In the genomic region with DNA sequence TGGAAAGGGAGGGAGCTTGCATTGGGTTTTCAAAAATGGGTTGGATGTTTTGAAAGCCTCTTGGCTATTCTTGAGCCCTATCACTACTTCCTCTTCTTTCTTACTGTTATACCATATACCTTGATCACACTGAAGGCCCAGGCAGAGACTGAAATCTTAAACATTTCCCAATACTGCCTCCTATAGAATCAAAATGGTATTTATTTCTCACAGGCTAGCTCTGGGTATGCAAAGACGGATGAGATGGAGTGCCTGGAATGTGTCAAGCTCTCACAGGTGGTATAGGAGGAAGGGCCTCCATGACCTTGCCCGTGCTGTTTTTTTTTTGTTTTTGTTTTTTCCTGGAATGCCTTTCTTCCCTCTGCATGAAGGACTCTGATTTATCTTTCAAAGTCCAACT, we compare ENCODE assay signal across 1 cellular context.
TF ChIP-seq lines count a peak whose summit lies in the region.

No MANE protein-coding gene starts in this region.

TF ChIP-seq in WTC11, 78 proteins besides CTCF, POLR2A, EP300 and RAD21 (continued from another document):
- TF ChIP-seq, protein P1, sequence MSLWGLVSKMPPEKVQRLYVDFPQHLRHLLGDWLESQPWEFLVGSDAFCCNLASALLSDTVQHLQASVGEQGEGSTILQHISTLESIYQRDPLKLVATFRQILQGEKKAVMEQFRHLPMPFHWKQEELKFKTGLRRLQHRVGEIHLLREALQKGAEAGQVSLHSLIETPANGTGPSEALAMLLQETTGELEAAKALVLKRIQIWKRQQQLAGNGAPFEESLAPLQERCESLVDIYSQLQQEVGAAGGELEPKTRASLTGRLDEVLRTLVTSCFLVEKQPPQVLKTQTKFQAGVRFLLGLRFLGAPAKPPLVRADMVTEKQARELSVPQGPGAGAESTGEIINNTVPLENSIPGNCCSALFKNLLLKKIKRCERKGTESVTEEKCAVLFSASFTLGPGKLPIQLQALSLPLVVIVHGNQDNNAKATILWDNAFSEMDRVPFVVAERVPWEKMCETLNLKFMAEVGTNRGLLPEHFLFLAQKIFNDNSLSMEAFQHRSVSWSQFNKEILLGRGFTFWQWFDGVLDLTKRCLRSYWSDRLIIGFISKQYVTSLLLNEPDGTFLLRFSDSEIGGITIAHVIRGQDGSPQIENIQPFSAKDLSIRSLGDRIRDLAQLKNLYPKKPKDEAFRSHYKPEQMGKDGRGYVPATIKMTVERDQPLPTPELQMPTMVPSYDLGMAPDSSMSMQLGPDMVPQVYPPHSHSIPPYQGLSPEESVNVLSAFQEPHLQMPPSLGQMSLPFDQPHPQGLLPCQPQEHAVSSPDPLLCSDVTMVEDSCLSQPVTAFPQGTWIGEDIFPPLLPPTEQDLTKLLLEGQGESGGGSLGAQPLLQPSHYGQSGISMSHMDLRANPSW (CRISPR knock-in tag; conservative IDR thresholded peaks at IDR 0.05; ENCODE audit: low read depth): no peak
- no peak for TF ChIP-seq NFE2L1 (CRISPR knock-in tag; IDR thresholded peaks at IDR 0.05)
- TF ChIP-seq ZNF317 (CRISPR knock-in tag; IDR thresholded peaks at IDR 0.05; ENCODE audit: borderline replicate concordance, low read depth): no peak
- TF ChIP-seq, protein P2, sequence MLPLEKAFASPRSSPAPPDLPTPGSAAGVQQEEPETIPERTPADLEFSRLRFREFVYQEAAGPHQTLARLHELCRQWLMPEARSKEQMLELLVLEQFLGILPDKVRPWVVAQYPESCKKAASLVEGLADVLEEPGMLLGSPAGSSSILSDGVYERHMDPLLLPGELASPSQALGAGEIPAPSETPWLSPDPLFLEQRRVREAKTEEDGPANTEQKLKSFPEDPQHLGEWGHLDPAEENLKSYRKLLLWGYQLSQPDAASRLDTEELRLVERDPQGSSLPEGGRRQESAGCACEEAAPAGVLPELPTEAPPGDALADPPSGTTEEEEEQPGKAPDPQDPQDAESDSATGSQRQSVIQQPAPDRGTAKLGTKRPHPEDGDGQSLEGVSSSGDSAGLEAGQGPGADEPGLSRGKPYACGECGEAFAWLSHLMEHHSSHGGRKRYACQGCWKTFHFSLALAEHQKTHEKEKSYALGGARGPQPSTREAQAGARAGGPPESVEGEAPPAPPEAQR (CRISPR knock-in tag; IDR thresholded peaks at IDR 0.05): no peak
- TF ChIP-seq, protein P3, sequence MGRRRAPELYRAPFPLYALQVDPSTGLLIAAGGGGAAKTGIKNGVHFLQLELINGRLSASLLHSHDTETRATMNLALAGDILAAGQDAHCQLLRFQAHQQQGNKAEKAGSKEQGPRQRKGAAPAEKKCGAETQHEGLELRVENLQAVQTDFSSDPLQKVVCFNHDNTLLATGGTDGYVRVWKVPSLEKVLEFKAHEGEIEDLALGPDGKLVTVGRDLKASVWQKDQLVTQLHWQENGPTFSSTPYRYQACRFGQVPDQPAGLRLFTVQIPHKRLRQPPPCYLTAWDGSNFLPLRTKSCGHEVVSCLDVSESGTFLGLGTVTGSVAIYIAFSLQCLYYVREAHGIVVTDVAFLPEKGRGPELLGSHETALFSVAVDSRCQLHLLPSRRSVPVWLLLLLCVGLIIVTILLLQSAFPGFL (CRISPR knock-in tag; IDR thresholded peaks at IDR 0.05; ENCODE audit: borderline replicate concordance): no peak
- TF ChIP-seq ESRRA (CRISPR knock-in tag; IDR thresholded peaks at IDR 0.05; ENCODE audit: borderline replicate concordance): no peak
- TF ChIP-seq, protein P4, sequence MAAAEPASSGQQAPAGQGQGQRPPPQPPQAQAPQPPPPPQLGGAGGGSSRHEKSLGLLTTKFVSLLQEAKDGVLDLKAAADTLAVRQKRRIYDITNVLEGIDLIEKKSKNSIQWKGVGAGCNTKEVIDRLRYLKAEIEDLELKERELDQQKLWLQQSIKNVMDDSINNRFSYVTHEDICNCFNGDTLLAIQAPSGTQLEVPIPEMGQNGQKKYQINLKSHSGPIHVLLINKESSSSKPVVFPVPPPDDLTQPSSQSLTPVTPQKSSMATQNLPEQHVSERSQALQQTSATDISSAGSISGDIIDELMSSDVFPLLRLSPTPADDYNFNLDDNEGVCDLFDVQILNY (CRISPR knock-in tag; IDR thresholded peaks at IDR 0.05): no peak
TF ChIP-seq in WTC11: peak in this region for 0.
